ENCODE assay signal across 19 cellular contexts in the genomic region with DNA sequence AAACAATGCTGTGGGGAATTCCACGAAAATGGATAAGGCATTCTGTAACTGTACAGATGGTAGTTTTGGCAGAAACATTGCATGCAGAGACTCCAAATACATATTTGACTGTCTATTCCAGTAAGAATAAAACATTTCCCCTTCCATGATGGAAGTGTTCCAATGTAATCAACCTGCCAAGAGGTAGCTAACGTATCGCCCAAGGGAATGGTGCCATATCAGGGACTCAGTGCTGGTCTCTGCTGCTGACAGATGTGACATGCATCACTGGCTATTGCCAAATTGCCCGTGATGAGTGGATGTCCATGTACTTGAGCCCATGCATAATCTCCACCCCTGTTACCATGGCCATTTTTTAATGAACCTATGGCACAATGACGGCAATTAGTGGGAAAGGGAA.
"Had no signal": no experiment of that assay in that cellular context is flagged by ENCODE, and none has a peak within 500 bp of the region (broad histone marks: within the 10 kb centered on the region; RNA-seq: fewer than 3 reads in every experiment).

No MANE protein-coding gene starts in this region.

- H3K4me1 ChIP-seq: ascending aorta, breast epithelium, prostate gland, right lobe of liver had no signal

- ATAC-seq: activated CD4-positive, alpha-beta T cell treated with anti-CD3 and anti-CD28 coated beads for 36 hours; activated CD8-positive, alpha-beta memory T cell treated with anti-CD3 and anti-CD28 coated beads, Interleukin-2, amount 10 ng/mL, durations not matched to agents 7 days and 5 days; left colon had no signal

- H3K36me3 ChIP-seq: ascending aorta, breast epithelium, prostate gland, right lobe of liver had no signal

- DNase-seq: activated CD4-positive, alpha-beta memory T cell treated with anti-CD3 and anti-CD28 coated beads for 36 hours; activated CD4-positive, alpha-beta T cell treated with anti-CD3 and anti-CD28 coated beads for 36 hours; activated CD8-positive, alpha-beta memory T cell treated with anti-CD3 and anti-CD28 coated beads, Interleukin-2, amount 10 ng/mL, durations not matched to agents 7 days and 5 days; activated naive CD4-positive, alpha-beta T cell treated with anti-CD3 and anti-CD28 coated beads for 36 hours; activated T-cell treated with anti-CD3 and anti-CD28 coated beads, Interleukin-2, amount 50 U/mL, for 1 hour; endodermal cell; head of caudate nucleus; left colon; nephron progenitor cell; occipital lobe; right lobe of liver; stimulated activated naive CD8-positive, alpha-beta T cell treated with anti-CD3 and anti-CD28 coated beads, Interleukin-15, amount 100 ng/mL, for 72 hours had no signal

- H3K27me3 ChIP-seq: ascending aorta, breast epithelium, dorsolateral prefrontal cortex, right lobe of liver had no signal

- H3K4me3 ChIP-seq: ascending aorta, breast epithelium, dorsolateral prefrontal cortex, lung, prostate gland, right lobe of liver, smooth muscle cell had no signal

- H3K9me3 ChIP-seq: ascending aorta, breast epithelium, prostate gland, right lobe of liver had no signal

- H3K27ac ChIP-seq: ascending aorta, breast epithelium, dorsolateral prefrontal cortex, prostate gland, right lobe of liver had no signal

- FAIRE-seq: frontal cortex had no signal
